Comparison of ENCODE assay signal across 7 cellular contexts in genomic region chr3:172750368-172751187, GRCh38. TPM values are rescaled to one million over a fixed set of nuclear protein-coding genes. Genes with fewer than 3 reads are reported as not detected.
DNase-seq lines count a peak whose midpoint lies in the region; ATAC-seq and TF ChIP-seq lines count a peak whose summit lies in the region.

Gene ECT2 (plus strand): TSS chr3:172750726. CDS start chr3:172754531, 3,805 bp downstream.

- no peaks in the 10 kb centered on the region for H3K9me3 ChIP-seq in hepatocyte (ENCODE audit: low read depth)

- peak; percentile 98 for ATAC-seq in GM18511 (IDR thresholded peaks at IDR 0.05; ENCODE audit: unreplicated experiment)
- peak; percentile 98 for ATAC-seq in HG03039 (IDR thresholded peaks at IDR 0.05; ENCODE audit: unreplicated experiment)

- H3K4me1 ChIP-seq in hepatocyte (ENCODE audit: insufficient read depth) = no peaks in the 10 kb centered on the region

- peaks cover 36% of the 10 kb centered on the region for H3K79me2 ChIP-seq in hepatocyte

- DNase-seq in NCI-H2081 (lab: John Stamatoyannopoulos, UW) (peak; percentile 100), T1000 (lab: John Stamatoyannopoulos, UW) (peak; percentile 96), astrocyte of the spinal cord (ENCODE audit: low read depth, low spot score) (peak; percentile 100), hepatocyte (ENCODE audit: low spot score) (peak; percentile 99), renal cortical epithelial cell (ENCODE audit: low read depth) (peak; percentile 99)

- TF ChIP-seq CTCF in astrocyte of the spinal cord (IDR thresholded peaks at IDR 0.05; ENCODE audit: low read depth, low read length) (peak; percentile 76), hepatocyte (IDR thresholded peaks at IDR 0.05; ENCODE audit: poor library complexity) (peak; percentile 76)

- H4K20me1 ChIP-seq in hepatocyte (ENCODE audit: insufficient read depth, poor library complexity, severe bottlenecking) = no peaks in the 10 kb centered on the region

- peak within 1 kb of the TSS; percentile 47 for H3K27ac ChIP-seq in hepatocyte

- peak within 1 kb of the TSS; percentile 84 for H3K4me2 ChIP-seq in hepatocyte

- H3K4me3 ChIP-seq in astrocyte of the spinal cord (ENCODE audit: low read depth, low read length) (peak within 1 kb of the TSS; percentile 79), hepatocyte (peak within 1 kb of the TSS; percentile 78)

- 2% methylated on average over 42 of the region's 50 CpGs for WGBS in hepatocyte (ENCODE audit: low lambda C conversion rate, missing lambda C conversion rate)

- no peaks in the 10 kb centered on the region for H3K36me3 ChIP-seq in hepatocyte (replicated peaks; ENCODE audit: insufficient read depth, low read depth)

- in situ Hi-C loops in astrocyte of the spinal cord (cut with HindIII; ENCODE audit: low sequenced_read_pairs) = no loop called here

- no peaks in the 10 kb centered on the region for H3K27me3 ChIP-seq in hepatocyte

- no peaks in the 10 kb centered on the region for H3K9me2 ChIP-seq in hepatocyte (replicated peaks; ENCODE audit: insufficient read depth)

- peak within 1 kb of the TSS; percentile 60 for H2AFZ ChIP-seq in hepatocyte

RNA-seq across cellular contexts. Expression of gene ECT2, which starts in this region (rescaled TPM):
- total RNA-seq in hepatocyte (11.2 and 16.7 TPM in 2 replicates), renal cortical epithelial cell (61.1 and 107 TPM in 2 replicates)
- polyA plus RNA-seq in hepatocyte = 5.7 and 9.3 TPM in 2 replicates

Comparison
In these comparisons a context has a peak if more than half of its experiments do, and no peak if none do; other contexts are left out.
1. Peak in every context shown above with its lines: DNase-seq, ATAC-seq, H3K4me3 ChIP-seq and H3K27ac ChIP-seq.